In genomic region chr1:99756598-99756997, GRCh38 we compare ENCODE assay signal across 1 cellular context.
A peak's percentile ranks its signal among the peaks of the same experiment; 100 is the strongest.
TF ChIP-seq lines count a peak whose summit lies in the region.

No MANE protein-coding gene starts in this region.

TF ChIP-seq in A549, 52 proteins besides CTCF, POLR2A, EP300 and RAD21 (continued from another document):
- peak; percentile 35; the same call in 1 of the 2 replicates for TF ChIP-seq FOSL2 (IDR thresholded peaks at IDR 0.05)
- no peak; the same call in 1 of the 2 replicates for TF ChIP-seq FOSL2 (CRISPR knock-in tag; IDR thresholded peaks at IDR 0.05)
- TF ChIP-seq, protein P1, sequence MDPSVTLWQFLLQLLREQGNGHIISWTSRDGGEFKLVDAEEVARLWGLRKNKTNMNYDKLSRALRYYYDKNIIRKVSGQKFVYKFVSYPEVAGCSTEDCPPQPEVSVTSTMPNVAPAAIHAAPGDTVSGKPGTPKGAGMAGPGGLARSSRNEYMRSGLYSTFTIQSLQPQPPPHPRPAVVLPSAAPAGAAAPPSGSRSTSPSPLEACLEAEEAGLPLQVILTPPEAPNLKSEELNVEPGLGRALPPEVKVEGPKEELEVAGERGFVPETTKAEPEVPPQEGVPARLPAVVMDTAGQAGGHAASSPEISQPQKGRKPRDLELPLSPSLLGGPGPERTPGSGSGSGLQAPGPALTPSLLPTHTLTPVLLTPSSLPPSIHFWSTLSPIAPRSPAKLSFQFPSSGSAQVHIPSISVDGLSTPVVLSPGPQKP (IDR thresholded peaks at IDR 0.05; ENCODE audit: low read depth, low read length), result no peak
- TF ChIP-seq SMC3 (IDR thresholded peaks at IDR 0.05), result no peak
- TF ChIP-seq USF2 (IDR thresholded peaks at IDR 0.05), result no peak
- no peak for TF ChIP-seq KDM5A (IDR thresholded peaks at IDR 0.05)
- no peak for TF ChIP-seq KDM1A (IDR thresholded peaks at IDR 0.05; ENCODE audit: low read depth)
